ENCODE assay signal across 14 cellular contexts in genomic region chr12:88313554-88313953, GRCh38.
"Had no signal": no experiment of that assay in that cellular context is flagged by ENCODE, and none has a peak within 500 bp of the region (broad histone marks: within the 10 kb centered on the region; RNA-seq: fewer than 3 reads in every experiment).

No MANE protein-coding gene starts in this region.

- DNase-seq: activated CD4-positive, alpha-beta T cell treated with anti-CD3 and anti-CD28 coated beads, Interleukin-2, amount 50 U/mL, for 1 hour; activated CD4-positive, CD25-positive, alpha-beta regulatory T cell treated with anti-CD3 and anti-CD28 coated beads, Interleukin-2, amount 50 U/mL, for 72 hours; activated CD8-positive, alpha-beta memory T cell treated with anti-CD3 and anti-CD28 coated beads, Interleukin-2, amount 50 U/mL, for 4 hours; activated effector memory CD4-positive, alpha-beta T cell treated with anti-CD3 and anti-CD28 coated beads, Interleukin-2, amount 50 U/mL, for 16 hours; activated naive CD4-positive, alpha-beta T cell treated with anti-CD3 and anti-CD28 coated beads, Interleukin-2, amount 50 U/mL, for 16 hours; activated T-cell treated with anti-CD3 and anti-CD28 coated beads, Interleukin-2, amount 50 U/mL, for 48 hours; erythroblast; foreskin melanocyte; pancreas; stimulated activated CD4-positive, alpha-beta T cell treated with anti-CD3 and anti-CD28 coated beads, Interleukin-4, amount 100 ng/mL, for 4 hours; upper lobe of left lung had no signal

- ATAC-seq: natural killer cell treated with Interleukin-12 subunit alpha and Interleukin-12 subunit beta and Interleukin-15 and Interleukin-18, amount 100 ng/mL, for 72 hours; pancreas; sciatic nerve; stimulated activated memory B cell treated with anti-CD40 and anti-IgM and Interleukin-4, amounts not matched to agents 10 μg/mL and 1 μg/mL and 100 μg/mL, for 72 hours had no signal
